ENCODE assay signal across 7 cellular contexts in genomic region chrX:45710081-45710801, GRCh38.
A peak's percentile ranks its signal among the peaks of the same experiment; 100 is the strongest.
DNase-seq lines count a peak whose midpoint lies in the region; ATAC-seq and TF ChIP-seq lines count a peak whose summit lies in the region.

No MANE protein-coding gene starts in this region.

- ATAC-seq in GM19035 (IDR thresholded peaks at IDR 0.05; ENCODE audit: unreplicated experiment) (peak; percentile 86), HG03064 (IDR thresholded peaks at IDR 0.05; ENCODE audit: low read depth, unreplicated experiment) (peak; percentile 86)

- H3K27ac Mint-ChIP-seq in activated CD4-positive, alpha-beta T cell treated with anti-CD3 and anti-CD28 coated beads, Interleukin-2, amount 10 ng/mL, durations not matched to agents 24 days and 14 days, result peak overlapping the region; percentile 81
- no peak overlapping the region for H3K27ac Mint-ChIP-seq in mesothelial cell of epicardium

- H3K4me1 Mint-ChIP-seq in activated CD4-positive, alpha-beta T cell treated with anti-CD3 and anti-CD28 coated beads, Interleukin-2, amount 10 ng/mL, durations not matched to agents 24 days and 14 days, result peaks cover 46% of the 10 kb centered on the region
- H3K4me1 Mint-ChIP-seq in mesothelial cell of epicardium, result no peaks in the 10 kb centered on the region

- intact Hi-C loops in activated CD4-positive, alpha-beta T cell treated with anti-CD3 and anti-CD28 coated beads, Interleukin-2, amount 10 ng/mL, durations not matched to agents 24 days and 14 days (cut with micrococcal nuclease), result loop anchor here (1.0 to 5.0 kb wide), 6 partner anchors 48 to 203 kb away; no protein-coding TSS in a partner anchor

- no peaks in the 10 kb centered on the region for H3K27me3 Mint-ChIP-seq in activated CD4-positive, alpha-beta T cell treated with anti-CD3 and anti-CD28 coated beads, Interleukin-2, amount 10 ng/mL, durations not matched to agents 24 days and 14 days
- no peaks in the 10 kb centered on the region for H3K27me3 Mint-ChIP-seq in mesothelial cell of epicardium (ENCODE audit: low read depth)

- peak overlapping the region; percentile 49 for H3K4me3 Mint-ChIP-seq in activated CD4-positive, alpha-beta T cell treated with anti-CD3 and anti-CD28 coated beads, Interleukin-2, amount 10 ng/mL, durations not matched to agents 24 days and 14 days
- H3K4me3 Mint-ChIP-seq in mesothelial cell of epicardium, result no peak overlapping the region

- no peaks in the 10 kb centered on the region for H3K36me3 Mint-ChIP-seq in activated CD4-positive, alpha-beta T cell treated with anti-CD3 and anti-CD28 coated beads, Interleukin-2, amount 10 ng/mL, durations not matched to agents 24 days and 14 days (ENCODE audit: low read depth)
- H3K36me3 Mint-ChIP-seq in mesothelial cell of epicardium, result no peaks in the 10 kb centered on the region

- DNase-seq in activated CD4-positive, alpha-beta T cell treated with anti-CD3 and anti-CD28 coated beads, Interleukin-2, amount 10 ng/mL, durations not matched to agents 24 days and 14 days, result peak; percentile 71
- DNase-seq in iris pigment epithelial cell (ENCODE audit: low read depth) (peak; percentile 93), foreskin melanocyte (no peak), mesothelial cell of epicardium (ENCODE audit: low spot score in 2 of 2, unreplicated experiment in 2 of 2) (no peak), NCI-H748 (lab: John Stamatoyannopoulos, UW; ENCODE audit: unreplicated experiment) (no peak)

- no peaks in the 10 kb centered on the region for H3K9me3 Mint-ChIP-seq in activated CD4-positive, alpha-beta T cell treated with anti-CD3 and anti-CD28 coated beads, Interleukin-2, amount 10 ng/mL, durations not matched to agents 24 days and 14 days
- peaks cover 27% of the 10 kb centered on the region for H3K9me3 Mint-ChIP-seq in mesothelial cell of epicardium

- no peak for TF ChIP-seq CTCF in mesothelial cell of epicardium (IDR thresholded peaks at IDR 0.05; ENCODE audit: unreplicated experiment)

Comparison
In these comparisons a context has a peak if more than half of its experiments do, and no peak if none do; other contexts are left out.
1. DNase-seq: peak in activated CD4-positive, alpha-beta T cell treated with anti-CD3 and anti-CD28 coated beads, Interleukin-2, amount 10 ng/mL, durations not matched to agents 24 days and 14 days (single experiment) and iris pigment epithelial cell (single experiment); none in foreskin melanocyte (single experiment), mesothelial cell of epicardium (0 of 2) and NCI-H748 (single experiment).